Comparison of ENCODE assay signal across 15 cellular contexts in genomic region chr5:32116574-32117313, GRCh38. TPM values are rescaled to one million over a fixed set of nuclear protein-coding genes. Genes with fewer than 3 reads are reported as not detected.
DNase-seq lines count a peak whose midpoint lies in the region; ATAC-seq, FAIRE-seq and TF ChIP-seq lines count a peak whose summit lies in the region.
"Had no signal": no experiment of that assay in that cellular context is flagged by ENCODE, and none has a peak within 500 bp of the region (broad histone marks: within the 10 kb centered on the region; RNA-seq: fewer than 3 reads in every experiment).

No MANE protein-coding gene starts in this region.

- peaks cover 20% of the 10 kb centered on the region for H3K79me2 ChIP-seq in endothelial cell of umbilical vein (ENCODE audit: control insufficient read depth, insufficient read depth, low read length)

- H3K27ac ChIP-seq in endothelial cell of umbilical vein (ENCODE audit: insufficient read depth, low read depth, low read length) (no peak overlapping the region), esophagus muscularis mucosa (replicated peaks in 1 of 4) (no peak overlapping the region)
- H3K27ac ChIP-seq: ascending aorta, left lung, thoracic aorta, WERI-Rb-1 had no signal

- H3K36me3 ChIP-seq in endothelial cell of umbilical vein (ENCODE audit: control insufficient read depth in 2 of 2, extremely low read depth in 1 of 2, insufficient read depth in 2 of 2, low read length in 2 of 2) (peaks cover 8 to 11% of the 10 kb centered on the region in 2 experiments), HAP-1 (replicated peaks) (peaks cover 28% of the 10 kb centered on the region), esophagus muscularis mucosa (peaks cover 3 to 83% (median 42%) of the 10 kb centered on the region in 4 donors)

- H3K27me3 Mint-ChIP-seq in activated naive CD4-positive, alpha-beta T cell treated with anti-CD3 and anti-CD28 coated beads for 36 hours (ENCODE audit: low read depth): no peaks in the 10 kb centered on the region
- H3K27me3 Mint-ChIP-seq in activated naive CD4-positive, alpha-beta T cell treated with anti-CD3 and anti-CD28 coated beads, Interleukin-2, amount 10 ng/mL, durations not matched to agents 7 days and 5 days: no peaks in the 10 kb centered on the region
- H3K27me3 Mint-ChIP-seq in T-cell: no peaks in the 10 kb centered on the region

- no peak for FAIRE-seq in endothelial cell of umbilical vein (lab: Jason Lieb, UNC)
- FAIRE-seq: GM19239 had no signal

- H3K4me1 ChIP-seq in endothelial cell of umbilical vein (ENCODE audit: control insufficient read depth, extremely low read depth, insufficient read depth, low read length): peaks cover 6% of the 10 kb centered on the region
- H3K4me1 ChIP-seq in HAP-1: peaks cover 13% of the 10 kb centered on the region
- peaks cover 0 to 23% (median 12%) of the 10 kb centered on the region in 4 donors for H3K4me1 ChIP-seq in esophagus muscularis mucosa
- H3K4me1 ChIP-seq: ascending aorta had no signal

- 95% methylated on average over 4 of the region's 4 CpGs for WGBS in esophagus muscularis mucosa

- no peaks in the 10 kb centered on the region for H4K20me1 ChIP-seq in endothelial cell of umbilical vein (replicated peaks; ENCODE audit: control insufficient read depth, extremely low read depth, insufficient read depth, low read length)

- no peaks in the 10 kb centered on the region for H3K9me3 Mint-ChIP-seq in activated naive CD4-positive, alpha-beta T cell treated with anti-CD3 and anti-CD28 coated beads for 36 hours
- H3K9me3 Mint-ChIP-seq in activated naive CD4-positive, alpha-beta T cell treated with anti-CD3 and anti-CD28 coated beads, Interleukin-2, amount 10 ng/mL, durations not matched to agents 7 days and 5 days: no peaks in the 10 kb centered on the region
- H3K9me3 Mint-ChIP-seq in T-cell: no peaks in the 10 kb centered on the region
- H3K9me3 Mint-ChIP-seq: nephron had no signal

- dilution Hi-C loops in endothelial cell of umbilical vein (cut with MboI; ENCODE audit: extremely low pct_ligation_motif_present, low sequenced_read_pairs): no loop called here

- H3K27ac Mint-ChIP-seq in activated naive CD4-positive, alpha-beta T cell treated with anti-CD3 and anti-CD28 coated beads for 36 hours: peak overlapping the region; percentile 43
- no peak overlapping the region for H3K27ac Mint-ChIP-seq in activated naive CD4-positive, alpha-beta T cell treated with anti-CD3 and anti-CD28 coated beads, Interleukin-2, amount 10 ng/mL, durations not matched to agents 7 days and 5 days
- H3K27ac Mint-ChIP-seq in T-cell: peak overlapping the region; percentile 55 to 58

- H3K9me3 ChIP-seq in endothelial cell of umbilical vein (replicated peaks; ENCODE audit: control insufficient read depth, insufficient read depth, low read length) (no peaks in the 10 kb centered on the region), HAP-1 (no peaks in the 10 kb centered on the region), esophagus muscularis mucosa (no peaks in the 10 kb centered on the region)
- H3K9me3 ChIP-seq: ascending aorta, left lung, thoracic aorta had no signal

- in situ Hi-C loops in HAP-1 (cut with MboI; ENCODE audit: low sequenced_read_pairs): no loop called here

- TF ChIP-seq EP300 in esophagus muscularis mucosa (IDR thresholded peaks at IDR 0.05): no peak

- H2AFZ ChIP-seq in endothelial cell of umbilical vein (ENCODE audit: low read depth, low read length): no peak overlapping the region

- CTCF ChIA-PET in activated naive CD4-positive, alpha-beta T cell treated with anti-CD3 and anti-CD28 coated beads for 36 hours (lab: Charles Lee): interaction anchor here (0.7 to 1.0 kb wide), 3 partner anchors 54 to 480 kb away, joined by 4 to 9 read pairs (median 5); no protein-coding TSS in a partner anchor
- CTCF ChIA-PET in activated naive CD4-positive, alpha-beta T cell treated with anti-CD3 and anti-CD28 coated beads, Interleukin-2, amount 10 ng/mL, durations not matched to agents 7 days and 5 days (lab: Charles Lee): interaction anchor here (0.9 kb wide), 1 partner anchor 24 kb away, joined by 3 read pairs; no protein-coding TSS in a partner anchor
- CTCF ChIA-PET in T-cell (lab: Charles Lee): interaction anchor here in 1 of 2 donors (0.6 to 0.7 kb wide), 2 partner anchors 15 to 116 kb away, joined by 5 to 6 read pairs; no protein-coding TSS in a partner anchor
- CTCF ChIA-PET in endothelial cell of umbilical vein (lab: Charles Lee): interaction anchor here (0.7 to 1.9 kb wide), 4 partner anchors 24 to 127 kb away, joined by 3 to 5 read pairs (median 4); no protein-coding TSS in a partner anchor

- H3K4me2 ChIP-seq in endothelial cell of umbilical vein (ENCODE audit: insufficient read depth, low read length): no peak overlapping the region

- H3K4me3 Mint-ChIP-seq in activated naive CD4-positive, alpha-beta T cell treated with anti-CD3 and anti-CD28 coated beads for 36 hours: no peak overlapping the region
- no peak overlapping the region for H3K4me3 Mint-ChIP-seq in activated naive CD4-positive, alpha-beta T cell treated with anti-CD3 and anti-CD28 coated beads, Interleukin-2, amount 10 ng/mL, durations not matched to agents 7 days and 5 days
- H3K4me3 Mint-ChIP-seq in T-cell: no peak overlapping the region
- H3K4me3 Mint-ChIP-seq: nephron had no signal

- intact Hi-C loops in activated naive CD4-positive, alpha-beta T cell treated with anti-CD3 and anti-CD28 coated beads for 36 hours (cut with micrococcal nuclease): loop anchor here (5.0 kb wide), 1 partner anchor 96 kb away; no protein-coding TSS in a partner anchor
- intact Hi-C loops in endothelial cell of umbilical vein (cut with micrococcal nuclease) (no loop called here), esophagus muscularis mucosa (cut with DNase I) (no loop called here)

- H3K9ac ChIP-seq in endothelial cell of umbilical vein (replicated peaks; ENCODE audit: extremely low read depth, insufficient read depth, low read length): no peak overlapping the region

- ATAC-seq in T-cell (replicated peaks in 1 of 4): no peak
- ATAC-seq in stimulated activated naive CD8-positive, alpha-beta T cell treated with anti-CD3 and anti-CD28 coated beads, Interleukin-15, Interleukin-2, amounts not matched to agents 100 U/mL and 50 U/mL, for 24 hours: peak; percentile 65
- no peak for ATAC-seq in GM18907 (IDR thresholded peaks at IDR 0.05; ENCODE audit: unreplicated experiment)

- no peak overlapping the region for H3K4me3 ChIP-seq in endothelial cell of umbilical vein (replicated peaks in 1 of 3; ENCODE audit: insufficient read depth in 1 of 3, low read depth in 1 of 3, low read length in 3 of 3)
- H3K4me3 ChIP-seq in HAP-1: no peak overlapping the region
- no peak overlapping the region for H3K4me3 ChIP-seq in esophagus muscularis mucosa
- H3K4me3 ChIP-seq: ascending aorta, left lung, thoracic aorta had no signal

- POLR2A ChIA-PET in T-cell (lab: Charles Lee) (interaction anchor here (0.6 to 0.7 kb wide), 2 partner anchors 613 to 692 kb away, joined by 3 read pairs; no protein-coding TSS in a partner anchor), endothelial cell of umbilical vein (lab: Charles Lee) (no interaction called here)

- no peak for DNase-seq in activated naive CD4-positive, alpha-beta T cell treated with anti-CD3 and anti-CD28 coated beads for 36 hours
- DNase-seq in activated naive CD4-positive, alpha-beta T cell treated with anti-CD3 and anti-CD28 coated beads, Interleukin-2, amount 10 ng/mL, durations not matched to agents 7 days and 5 days: no peak
- DNase-seq in T-cell: no peak
- DNase-seq in endothelial cell of umbilical vein (ENCODE audit: low read depth, low spot score): no peak
- no peak for DNase-seq in stimulated activated naive CD8-positive, alpha-beta T cell treated with anti-CD3 and anti-CD28 coated beads, Interleukin-15, Interleukin-2, amounts not matched to agents 100 U/mL and 50 U/mL, for 24 hours
- DNase-seq in HAP-1 (ENCODE audit: low spot score in 2 of 2): no peak
- DNase-seq in esophagus muscularis mucosa (ENCODE audit: extremely low spot score): no peak
- DNase-seq: activated CD8-positive, alpha-beta memory T cell treated with anti-CD3 and anti-CD28 coated beads, Interleukin-2, amount 50 U/mL, for 48 hours; left lung; WERI-Rb-1 had no signal

- no TSS peak for BruUV-seq in endothelial cell of umbilical vein (replicated peaks; lab: Mats Ljungman, UMichigan)

- H3K36me3 Mint-ChIP-seq in activated naive CD4-positive, alpha-beta T cell treated with anti-CD3 and anti-CD28 coated beads for 36 hours (ENCODE audit: low read depth): peaks cover 21% of the 10 kb centered on the region
- peaks cover 37% of the 10 kb centered on the region for H3K36me3 Mint-ChIP-seq in activated naive CD4-positive, alpha-beta T cell treated with anti-CD3 and anti-CD28 coated beads, Interleukin-2, amount 10 ng/mL, durations not matched to agents 7 days and 5 days
- H3K36me3 Mint-ChIP-seq in T-cell: peaks cover 44% of the 10 kb centered on the region

- TF ChIP-seq CTCF in endothelial cell of umbilical vein (IDR thresholded peaks at IDR 0.05; ENCODE audit: extremely low read depth in 1 of 2, insufficient read depth in 1 of 2, low read depth in 1 of 2, low read length in 2 of 2) (no peak), esophagus muscularis mucosa (IDR thresholded peaks at IDR 0.05) (no peak)

- H3K9me1 ChIP-seq in endothelial cell of umbilical vein (replicated peaks; ENCODE audit: control insufficient read depth, extremely low read depth, insufficient read depth, low read length): no peaks in the 10 kb centered on the region

- no peaks in the 10 kb centered on the region for H3K27me3 ChIP-seq in endothelial cell of umbilical vein (ENCODE audit: control insufficient read depth in 2 of 2, insufficient read depth in 2 of 2, low read length in 2 of 2)
- H3K27me3 ChIP-seq in HAP-1 (ENCODE audit: low read depth): no peaks in the 10 kb centered on the region
- H3K27me3 ChIP-seq in esophagus muscularis mucosa: no peaks in the 10 kb centered on the region
- H3K27me3 ChIP-seq: ascending aorta, left lung had no signal

- no peak for TF ChIP-seq POLR2A in endothelial cell of umbilical vein (IDR thresholded peaks at IDR 0.05; ENCODE audit: low read depth, low read length)
- TF ChIP-seq POLR2A in esophagus muscularis mucosa (IDR thresholded peaks at IDR 0.05; ENCODE audit: low read depth): no peak

- H3K4me1 Mint-ChIP-seq in activated naive CD4-positive, alpha-beta T cell treated with anti-CD3 and anti-CD28 coated beads for 36 hours (ENCODE audit: low read depth): peaks cover 37% of the 10 kb centered on the region
- peaks cover 5% of the 10 kb centered on the region for H3K4me1 Mint-ChIP-seq in activated naive CD4-positive, alpha-beta T cell treated with anti-CD3 and anti-CD28 coated beads, Interleukin-2, amount 10 ng/mL, durations not matched to agents 7 days and 5 days
- peaks cover 5 to 23% (median 16%) of the 10 kb centered on the region in 3 donors for H3K4me1 Mint-ChIP-seq in T-cell
- H3K4me1 Mint-ChIP-seq: nephron had no signal

RNA-seq across cellular contexts. Expression of gene GOLPH3, which starts 57.4 kb away (rescaled TPM):
- 10 to 100 TPM; 38.2 to 41.5 TPM for total RNA-seq in activated naive CD4-positive, alpha-beta T cell treated with anti-CD3 and anti-CD28 coated beads for 36 hours
- total RNA-seq in T-cell: 10 to 100 TPM; 49.3 to 87.6 (median 73.8) TPM
- 67.2 and 70.2 TPM in 2 replicates for total RNA-seq in endothelial cell of umbilical vein
- 35.7 and 38.1 TPM in 2 replicates for polyA plus RNA-seq in endothelial cell of umbilical vein
- polyA plus RNA-seq in endothelial cell of umbilical vein (2011; cell fraction: cytosol; rRNA removed): 35.8 and 37.3 TPM in 2 replicates
- 26.4 and 32.3 TPM in 2 replicates for polyA plus RNA-seq in endothelial cell of umbilical vein (2011; cell fraction: nucleus; rRNA removed)
- 39.4 and 45.3 TPM in 2 replicates for polyA plus RNA-seq in endothelial cell of umbilical vein (2012)
- polyA minus RNA-seq in endothelial cell of umbilical vein: 56.7 and 57.9 TPM in 2 replicates
- polyA minus RNA-seq in endothelial cell of umbilical vein (2011; cell fraction: cytosol; rRNA and poly(A)+ RNA removed): 144 TPM
- 34.0 and 35.4 TPM in 2 replicates for polyA minus RNA-seq in endothelial cell of umbilical vein (2011; cell fraction: nucleus; rRNA and poly(A)+ RNA removed)
- 100 to 1,000 TPM; 149 to 277 (median 187) TPM for total RNA-seq in esophagus muscularis mucosa
